20 cellular contexts compared by ENCODE assay signal in genomic region chr18:60069145-60069544, GRCh38.
DNase-seq lines count a peak whose midpoint lies in the region; ATAC-seq and TF ChIP-seq lines count a peak whose summit lies in the region.
"Had no signal": no experiment of that assay in that cellular context is flagged by ENCODE, and none has a peak within 500 bp of the region (broad histone marks: within the 10 kb centered on the region; RNA-seq: fewer than 3 reads in every experiment).

No MANE protein-coding gene starts in this region.

- no peak for ATAC-seq in right cardiac atrium
- ATAC-seq: activated CD4-positive, CD25-positive, alpha-beta regulatory T cell treated with anti-CD3 and anti-CD28 coated beads, Interleukin-2, amount 50 U/mL, for 24 hours; gastroesophageal sphincter; natural killer cell treated with Interleukin-12 subunit alpha and Interleukin-12 subunit beta and Interleukin-15 and Interleukin-18, amount 100 ng/mL, for 72 hours had no signal

- intact Hi-C loops in right cardiac atrium (cut with DNase I): no loop called here

- no peaks in the 10 kb centered on the region for H3K36me3 ChIP-seq in brain microvascular endothelial cell (replicated peaks)
- H3K36me3 ChIP-seq: gastroesophageal sphincter, upper lobe of left lung had no signal

- TF ChIP-seq CTCF in brain microvascular endothelial cell (IDR thresholded peaks at IDR 0.05; ENCODE audit: low read depth, low read length, missing control alignments) (peak; percentile 60), retinal pigment epithelial cell (conservative IDR thresholded peaks at IDR 0.05; ENCODE audit: low read depth, low read length) (peak; percentile 37)

- WGBS in right cardiac atrium: 58% methylated on average over 2 of the region's 2 CpGs

- no peak overlapping the region for H3K4me3 ChIP-seq in brain microvascular endothelial cell (ENCODE audit: low read depth, low read length)
- no peak overlapping the region for H3K4me3 ChIP-seq in retinal pigment epithelial cell (ENCODE audit: low read length)
- no peak overlapping the region for H3K4me3 ChIP-seq in right cardiac atrium (ENCODE audit: low read length)
- H3K4me3 ChIP-seq: gastroesophageal sphincter, SK-N-MC, upper lobe of left lung had no signal

- H3K27me3 ChIP-seq in brain microvascular endothelial cell (replicated peaks) (no peaks in the 10 kb centered on the region), right cardiac atrium (ENCODE audit: control insufficient read depth, insufficient read depth) (no peaks in the 10 kb centered on the region)
- H3K27me3 ChIP-seq: gastroesophageal sphincter, upper lobe of left lung had no signal

- H3K27ac ChIP-seq in brain microvascular endothelial cell (no peak overlapping the region), right cardiac atrium (ENCODE audit: low read length) (no peak overlapping the region)
- H3K27ac ChIP-seq: epithelial cell of prostate, gastroesophageal sphincter, SK-N-MC, upper lobe of left lung had no signal

- DNase-seq in NCI-H146 (lab: John Stamatoyannopoulos, UW): peak; percentile 17
- no peak for DNase-seq in NCI-H146 treated with DMSO at 0.1 percent for 48 hours (lab: John Stamatoyannopoulos, UW; ENCODE audit: unreplicated experiment)
- DNase-seq in NCI-H69 (lab: John Stamatoyannopoulos, UW): peak; percentile 29
- DNase-seq in brain microvascular endothelial cell: no peak
- DNase-seq in retinal pigment epithelial cell (ENCODE audit: low read depth): no peak
- no peak for DNase-seq in germinal center (ENCODE audit: low spot score)
- DNase-seq in NCI-H2029 treated with DMSO at 0.1 percent for 48 hours (lab: John Stamatoyannopoulos, UW): no peak
- no peak for DNase-seq in right cardiac atrium
- DNase-seq: activated CD8-positive, alpha-beta memory T cell treated with anti-CD3 and anti-CD28 coated beads for 24 hours; C1 segment of cervical spinal cord; DMS153; KG1; NCI-H1048; stimulated activated CD4-positive, alpha-beta T cell treated with anti-CD3 and anti-CD28 coated beads, Interleukin-2, amount 100 ng/mL, for 48 hours; upper lobe of left lung had no signal

- no peaks in the 10 kb centered on the region for H3K4me1 ChIP-seq in right cardiac atrium (ENCODE audit: control insufficient read depth, insufficient read depth, low read length)
- H3K4me1 ChIP-seq: upper lobe of left lung had no signal

- H3K9me3 ChIP-seq in right cardiac atrium (ENCODE audit: control insufficient read depth, low read length): no peaks in the 10 kb centered on the region
- H3K9me3 ChIP-seq: gastroesophageal sphincter, upper lobe of left lung had no signal

- in situ Hi-C loops in brain microvascular endothelial cell (cut with HindIII; ENCODE audit: low pct_ligation_motif_present, low sequenced_read_pairs): no loop called here

Comparison
In these comparisons a context has a peak if more than half of its experiments do, and no peak if none do; other contexts are left out.
1. DNase-seq: peak in NCI-H146 (single experiment) and NCI-H69 (single experiment); none in NCI-H146 treated with DMSO at 0.1 percent for 48 hours (single experiment), brain microvascular endothelial cell (single experiment), retinal pigment epithelial cell (single experiment), germinal center (single experiment), NCI-H2029 treated with DMSO at 0.1 percent for 48 hours (single experiment) and right cardiac atrium (0 of 3).